In the genomic region with DNA sequence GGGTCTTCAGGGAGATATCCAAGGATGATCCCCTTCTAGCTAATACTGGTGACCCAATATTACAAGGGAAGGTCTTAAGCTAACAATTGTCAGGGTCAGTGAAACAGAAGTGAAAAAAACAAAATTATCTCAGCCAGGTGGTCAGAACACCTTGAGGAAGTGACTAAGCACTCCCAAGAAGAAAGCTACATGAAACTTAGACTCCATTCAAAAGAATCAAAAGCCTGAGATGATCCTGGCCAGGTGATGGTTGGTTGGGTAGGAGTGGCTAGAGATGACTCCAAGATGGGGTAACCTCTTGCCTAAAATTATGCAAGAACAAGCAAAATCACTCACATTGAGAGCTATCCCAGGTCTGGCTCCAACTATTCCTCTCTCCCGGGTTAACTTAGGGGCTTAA, we compare ENCODE assay signal across 23 cellular contexts.
"Had no signal": no experiment of that assay in that cellular context is flagged by ENCODE, and none has a peak within 500 bp of the region (broad histone marks: within the 10 kb centered on the region; RNA-seq: fewer than 3 reads in every experiment).

No MANE protein-coding gene starts in this region.

- H3K27ac ChIP-seq: body of pancreas, prostate gland, skin epidermis, tibial nerve, WERI-Rb-1 had no signal

- H3K27me3 ChIP-seq: body of pancreas, tibial nerve had no signal

- H3K27ac Mint-ChIP-seq: nephron progenitor cell; T-helper 1 cell treated with Interleukin-12 subunit alpha and Interleukin-12 subunit beta and Interleukin-4 antibody, amounts not matched to agents 30 μg/mL and 1 μg/mL, for 36 hours had no signal

- H3K4me3 Mint-ChIP-seq: activated naive CD4-positive, alpha-beta T cell treated with anti-CD3 and anti-CD28 coated beads, Interleukin-2, amount 10 ng/mL, durations not matched to agents 7 days and 5 days; nephron progenitor cell; T-helper 1 cell treated with Interleukin-12 subunit alpha and Interleukin-12 subunit beta and Interleukin-4 antibody, amounts not matched to agents 30 μg/mL and 1 μg/mL, for 36 hours had no signal

- H3K27me3 Mint-ChIP-seq: activated naive CD4-positive, alpha-beta T cell treated with anti-CD3 and anti-CD28 coated beads, Interleukin-2, amount 10 ng/mL, durations not matched to agents 7 days and 5 days had no signal

- H3K9me3 Mint-ChIP-seq: activated naive CD4-positive, alpha-beta T cell treated with anti-CD3 and anti-CD28 coated beads, Interleukin-2, amount 10 ng/mL, durations not matched to agents 7 days and 5 days; nephron progenitor cell; T-helper 1 cell treated with Interleukin-12 subunit alpha and Interleukin-12 subunit beta and Interleukin-4 antibody, amounts not matched to agents 30 μg/mL and 1 μg/mL, for 36 hours had no signal

- ATAC-seq: body of pancreas, left ventricle myocardium superior, right cardiac atrium had no signal

- H3K4me3 ChIP-seq: body of pancreas, prostate gland, skin epidermis, tibial nerve had no signal

- DNase-seq: activated CD4-positive, alpha-beta T cell treated with anti-CD3 and anti-CD28 coated beads for 4 hours; activated naive CD4-positive, alpha-beta T cell treated with anti-CD3 and anti-CD28 coated beads, Interleukin-2, amount 10 ng/mL, durations not matched to agents 7 days and 5 days; activated T-cell treated with anti-CD3 and anti-CD28 coated beads, Interleukin-2, amount 50 U/mL, for 48 hours; amygdala; body of pancreas; cerebellar nuclear complex; effector CD8-positive, alpha-beta T cell; foreskin melanocyte; head of caudate nucleus; kidney glomerular epithelial cell; left ventricle myocardium superior; mesendoderm; nephron progenitor cell; right cardiac atrium; stimulated activated CD4-positive, alpha-beta T cell treated with anti-CD3 and anti-CD28 coated beads, Interleukin-15, amount 100 ng/mL, for 24 hours; stimulated activated CD4-positive, alpha-beta T cell treated with anti-CD3 and anti-CD28 coated beads, Interleukin-4, amount 100 ng/mL, for 1 hour; stimulated activated naive CD4-positive, alpha-beta T cell treated with Interleukin-2 at 50 U/mL for 16 hours; substantia nigra had no signal

- H3K9me3 ChIP-seq: body of pancreas, prostate gland, tibial nerve had no signal
